Comparison of ENCODE assay signal across 28 cellular contexts in the genomic region with DNA sequence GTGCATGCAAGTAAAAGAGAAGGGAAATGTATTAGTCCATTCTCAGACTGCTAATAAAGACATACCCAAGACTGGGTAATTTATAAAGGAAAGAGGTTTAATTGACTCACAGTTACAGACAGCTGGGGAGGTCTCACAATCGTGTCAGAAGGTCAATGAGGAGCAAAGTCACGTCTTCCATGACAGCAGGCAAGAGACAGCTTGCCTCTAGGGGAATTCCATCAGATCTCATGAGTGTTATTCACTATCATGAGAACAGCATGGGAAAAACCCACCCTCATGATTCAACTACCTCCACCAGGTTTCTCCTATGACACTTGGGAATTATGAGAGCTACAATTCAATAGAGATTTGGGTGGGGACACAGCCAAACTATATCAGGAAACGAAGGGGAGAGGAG. TPM values are rescaled to one million over a fixed set of nuclear protein-coding genes. Genes with fewer than 3 reads are reported as not detected.
A peak's percentile ranks its signal among the peaks of the same experiment; 100 is the strongest.
DNase-seq lines count a peak whose midpoint lies in the region; ATAC-seq and TF ChIP-seq lines count a peak whose summit lies in the region.
"Had no signal": no experiment of that assay in that cellular context is flagged by ENCODE, and none has a peak within 500 bp of the region (broad histone marks: within the 10 kb centered on the region; RNA-seq: fewer than 3 reads in every experiment).

No MANE protein-coding gene starts in this region.

- H3K4me3 Mint-ChIP-seq in stimulated activated naive CD8-positive, alpha-beta T cell treated with anti-CD3 and anti-CD28 coated beads, Interleukin-15, Interleukin-2, amounts not matched to agents 100 ng/mL and 50 ng/mL, for 24 hours = no peak overlapping the region
- H3K4me3 Mint-ChIP-seq: activated B cell treated with CpG ODN at 0.5 μM for 24 hours, H9 had no signal

- in situ Hi-C loops in KBM-7 (cut with MboI; ENCODE audit: low pct_unique_long_range_greater_than_20kb, low sequenced_read_pairs) = no loop called here

- no peak for ATAC-seq in Right ventricle myocardium superior (ENCODE audit: poor library complexity)

- peaks cover 14% of the 10 kb centered on the region for H3K4me1 Mint-ChIP-seq in stimulated activated naive CD8-positive, alpha-beta T cell treated with anti-CD3 and anti-CD28 coated beads, Interleukin-15, Interleukin-2, amounts not matched to agents 100 ng/mL and 50 ng/mL, for 24 hours (ENCODE audit: low read depth)
- H3K4me1 Mint-ChIP-seq: activated B cell treated with CpG ODN at 0.5 μM for 24 hours, H9 had no signal

- no peak overlapping the region for H3K4me3 ChIP-seq in epithelial cell of esophagus (ENCODE audit: low read length)
- H3K4me3 ChIP-seq: dorsolateral prefrontal cortex, lung, PC-9, vagina had no signal

- intact Hi-C loops in Right ventricle myocardium superior (cut with DNase I) = no loop called here

- H3K36me3 Mint-ChIP-seq in stimulated activated naive CD8-positive, alpha-beta T cell treated with anti-CD3 and anti-CD28 coated beads, Interleukin-15, Interleukin-2, amounts not matched to agents 100 ng/mL and 50 ng/mL, for 24 hours (ENCODE audit: low read depth) = no peaks in the 10 kb centered on the region

- no peak for TF ChIP-seq CTCF in epithelial cell of esophagus (IDR thresholded peaks at IDR 0.05; ENCODE audit: insufficient read depth, low read depth, low read length, missing control alignments)

- H3K27me3 Mint-ChIP-seq in stimulated activated naive CD8-positive, alpha-beta T cell treated with anti-CD3 and anti-CD28 coated beads, Interleukin-15, Interleukin-2, amounts not matched to agents 100 ng/mL and 50 ng/mL, for 24 hours = no peaks in the 10 kb centered on the region
- H3K27me3 Mint-ChIP-seq: activated B cell treated with CpG ODN at 0.5 μM for 24 hours had no signal

- DNase-seq in activated T-cell treated with anti-CD3 and anti-CD28 coated beads for 4 hours (peak; percentile 12), epithelial cell of esophagus (ENCODE audit: low read depth) (peak; percentile 86), KBM-7 (no peak), inferior parietal cortex (ENCODE audit: extremely low spot score) (no peak), Right ventricle myocardium superior (no peak)
- DNase-seq in activated T-cell treated with anti-CD3 and anti-CD28 coated beads, Interleukin-2, amount 50 U/mL, for 48 hours = no peak
- DNase-seq in activated CD4-positive, alpha-beta T cell treated with anti-CD3 and anti-CD28 coated beads, Interleukin-2, amount 50 U/mL, for 48 hours = peak; percentile 16 to 27
- DNase-seq: ACHN; activated B cell treated with CpG ODN at 0.5 μM for 24 hours; activated CD8-positive, alpha-beta memory T cell treated with anti-CD3 and anti-CD28 coated beads, Interleukin-2, amount 50 U/mL, for 4 hours; C1 segment of cervical spinal cord; dorsolateral prefrontal cortex; EL; H9; NCI-H1048; NCI-H1930; NCI-H226; PC-9 had no signal

- H3K9me3 Mint-ChIP-seq in stimulated activated naive CD8-positive, alpha-beta T cell treated with anti-CD3 and anti-CD28 coated beads, Interleukin-15, Interleukin-2, amounts not matched to agents 100 ng/mL and 50 ng/mL, for 24 hours = peaks cover 11% of the 10 kb centered on the region

- H3K27ac Mint-ChIP-seq in stimulated activated naive CD8-positive, alpha-beta T cell treated with anti-CD3 and anti-CD28 coated beads, Interleukin-15, Interleukin-2, amounts not matched to agents 100 ng/mL and 50 ng/mL, for 24 hours = peak overlapping the region; percentile 91
- H3K27ac Mint-ChIP-seq: activated B cell treated with CpG ODN at 0.5 μM for 24 hours, H9 had no signal

RNA-seq across cellular contexts. Expression of gene KRTAP21-3, which starts 8.1 kb away (rescaled TPM):
- total RNA-seq in Right ventricle myocardium superior = not detected
- total RNA-seq: activated B cell treated with CpG ODN at 0.5 μM for 24 hours; cardiac septum; dorsolateral prefrontal cortex; fibroblast of villous mesenchyme; H9; HT-29; lung; PC-9; pulmonary artery endothelial cell; skeletal muscle tissue; T-helper 2 cell treated with Interferon-gamma antibody and Interleukin-4, amounts not matched to agents 100 ng/mL and 5 ng/mL, for 36 hours; temporal lobe; vagina had no signal

RNA-seq across cellular contexts. Expression of gene KRTAP21-2, which starts 36.6 kb away (rescaled TPM):
- total RNA-seq in Right ventricle myocardium superior = not detected
- total RNA-seq: activated B cell treated with CpG ODN at 0.5 μM for 24 hours; cardiac septum; dorsolateral prefrontal cortex; fibroblast of villous mesenchyme; H9; HT-29; lung; PC-9; pulmonary artery endothelial cell; skeletal muscle tissue; T-helper 2 cell treated with Interferon-gamma antibody and Interleukin-4, amounts not matched to agents 100 ng/mL and 5 ng/mL, for 36 hours; temporal lobe; vagina had no signal

RNA-seq across cellular contexts. Expression of gene KRTAP21-1, which starts 44.7 kb away (rescaled TPM):
- total RNA-seq in Right ventricle myocardium superior = not detected
- total RNA-seq: activated B cell treated with CpG ODN at 0.5 μM for 24 hours; cardiac septum; dorsolateral prefrontal cortex; fibroblast of villous mesenchyme; H9; HT-29; lung; PC-9; pulmonary artery endothelial cell; skeletal muscle tissue; T-helper 2 cell treated with Interferon-gamma antibody and Interleukin-4, amounts not matched to agents 100 ng/mL and 5 ng/mL, for 36 hours; temporal lobe; vagina had no signal

Comparison
In these comparisons a context has a peak if more than half of its experiments do, and no peak if none do; other contexts are left out.
1. DNase-seq: peak in activated T-cell treated with anti-CD3 and anti-CD28 coated beads for 4 hours (single experiment), activated CD4-positive, alpha-beta T cell treated with anti-CD3 and anti-CD28 coated beads, Interleukin-2, amount 50 U/mL, for 48 hours (2 of 2) and epithelial cell of esophagus (single experiment); none in activated T-cell treated with anti-CD3 and anti-CD28 coated beads, Interleukin-2, amount 50 U/mL, for 48 hours (0 of 2), KBM-7 (single experiment), inferior parietal cortex (single experiment) and Right ventricle myocardium superior (single experiment).